ENCODE assay signal across 9 cellular contexts in the genomic region with DNA sequence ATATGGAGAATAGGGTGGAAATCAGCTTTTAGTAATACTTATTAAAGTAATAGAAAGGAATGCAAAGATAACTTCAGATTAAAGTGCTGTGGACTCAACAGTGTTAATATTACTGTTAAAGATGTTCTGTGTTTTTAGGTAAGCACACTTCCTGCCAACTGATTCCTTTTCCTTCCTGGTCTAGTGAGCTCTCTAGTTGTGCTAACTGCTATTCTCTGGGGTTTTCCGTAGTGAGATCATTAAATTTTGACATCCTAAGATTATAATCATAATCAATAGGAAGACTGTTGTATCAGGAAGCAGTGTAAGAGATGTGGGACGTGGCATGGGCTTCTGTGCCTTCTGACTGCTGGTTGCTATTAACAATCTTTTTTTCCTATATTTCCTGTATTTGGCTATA. TPM values are rescaled to one million over a fixed set of nuclear protein-coding genes. Genes with fewer than 3 reads are reported as not detected.
DNase-seq lines count a peak whose midpoint lies in the region; ATAC-seq and TF ChIP-seq lines count a peak whose summit lies in the region.
"Had no signal": no experiment of that assay in that cellular context is flagged by ENCODE, and none has a peak within 500 bp of the region (broad histone marks: within the 10 kb centered on the region; RNA-seq: fewer than 3 reads in every experiment).

No MANE protein-coding gene starts in this region.

- H3K4me3 ChIP-seq in CD8-positive, alpha-beta memory T cell (ENCODE audit: low read length), result peak overlapping the region; percentile 2
- H3K4me3 ChIP-seq in body of pancreas, result no peak overlapping the region
- peak overlapping the region; percentile 17 for H3K4me3 ChIP-seq in naive thymus-derived CD4-positive, alpha-beta T cell (ENCODE audit: low read length)

- no peaks in the 10 kb centered on the region for H3K27me3 ChIP-seq in CD8-positive, alpha-beta memory T cell (ENCODE audit: insufficient read depth, low read length, poor library complexity, severe bottlenecking)
- no peaks in the 10 kb centered on the region for H3K27me3 ChIP-seq in body of pancreas
- no peaks in the 10 kb centered on the region for H3K27me3 ChIP-seq in naive thymus-derived CD4-positive, alpha-beta T cell (ENCODE audit: control insufficient read depth in 2 of 2, insufficient read depth in 2 of 2, low read length in 2 of 2)

- peak overlapping the region; percentile 95 for H3K27ac ChIP-seq in CD8-positive, alpha-beta memory T cell (ENCODE audit: low read depth, low read length)
- peak overlapping the region in 2 of 4 donors; percentile 90 to 95 for H3K27ac ChIP-seq in body of pancreas
- H3K27ac ChIP-seq in naive thymus-derived CD4-positive, alpha-beta T cell (ENCODE audit: low read depth, low read length), result peak overlapping the region; percentile 87

- no peaks in the 10 kb centered on the region for H3K9me3 ChIP-seq in CD8-positive, alpha-beta memory T cell (ENCODE audit: low read length)
- H3K9me3 ChIP-seq in body of pancreas, result no peaks in the 10 kb centered on the region
- H3K9me3 ChIP-seq in naive thymus-derived CD4-positive, alpha-beta T cell (ENCODE audit: control insufficient read depth in 2 of 3, low read length in 3 of 3), result no peaks in the 10 kb centered on the region

- TF ChIP-seq CTCF in body of pancreas (IDR thresholded peaks at IDR 0.05), result no peak

- CTCF ChIA-PET in CD8-positive, alpha-beta memory T cell (lab: Charles Lee), result no interaction called here
- CTCF ChIA-PET in naive thymus-derived CD4-positive, alpha-beta T cell (lab: Charles Lee), result no interaction called here

- peaks cover 29% of the 10 kb centered on the region for H3K4me1 ChIP-seq in CD8-positive, alpha-beta memory T cell (ENCODE audit: insufficient read depth, low read length)
- H3K4me1 ChIP-seq in body of pancreas, result peaks cover 43% of the 10 kb centered on the region
- H3K4me1 ChIP-seq in naive thymus-derived CD4-positive, alpha-beta T cell (ENCODE audit: control insufficient read depth in 2 of 2, insufficient read depth in 2 of 2, low read length in 2 of 2), result peaks cover 18 to 21% of the 10 kb centered on the region in 2 donors

- no peaks in the 10 kb centered on the region for H3K9me3 Mint-ChIP-seq in CD8-positive, alpha-beta memory T cell
- peaks cover 0 to 2% (median 0%) of the 10 kb centered on the region in 11 donors for H3K9me3 Mint-ChIP-seq in naive thymus-derived CD4-positive, alpha-beta T cell

- H3K4me3 Mint-ChIP-seq in CD8-positive, alpha-beta memory T cell, result peak overlapping the region; percentile 71 to 97 (median 91)
- peak overlapping the region; percentile 56 to 99 (median 88) for H3K4me3 Mint-ChIP-seq in naive thymus-derived CD4-positive, alpha-beta T cell

- ATAC-seq in body of pancreas (no peak), HG02798 (IDR thresholded peaks at IDR 0.05; ENCODE audit: poor library complexity, unreplicated experiment) (no peak)
- ATAC-seq in naive thymus-derived CD4-positive, alpha-beta T cell, result peak; percentile 28

- no peaks in the 10 kb centered on the region for H3K27me3 Mint-ChIP-seq in CD8-positive, alpha-beta memory T cell
- no peaks in the 10 kb centered on the region for H3K27me3 Mint-ChIP-seq in naive thymus-derived CD4-positive, alpha-beta T cell

- peaks cover 48 to 63% (median 62%) of the 10 kb centered on the region in 3 donors for H3K4me1 Mint-ChIP-seq in CD8-positive, alpha-beta memory T cell
- H3K4me1 Mint-ChIP-seq in naive thymus-derived CD4-positive, alpha-beta T cell, result peaks cover 31 to 68% (median 52%) of the 10 kb centered on the region in 7 donors

- POLR2A ChIA-PET in CD8-positive, alpha-beta memory T cell (lab: Charles Lee), result no interaction called here
- POLR2A ChIA-PET in naive thymus-derived CD4-positive, alpha-beta T cell (lab: Charles Lee), result interaction anchor here (0.5 to 1.2 kb wide), 2 partner anchors 36 to 327 kb away, joined by 3 read pairs; no protein-coding TSS in a partner anchor

- intact Hi-C loops in body of pancreas (cut with DNase I), result no loop called here
- intact Hi-C loops in naive thymus-derived CD4-positive, alpha-beta T cell (cut with micrococcal nuclease), result loop anchor here (2.0 to 5.0 kb wide), 3 partner anchors 86 to 173 kb away; partner anchors contain the start of genes CMTR1 (in 1 of the 2) and RNF8 (in 1 of the 2)

- DNase-seq in CD8-positive, alpha-beta memory T cell, result peak in 3 of 5 donors; percentile 7 to 22 (median 12)
- peak; percentile 24 to 56 for DNase-seq in Kasumi-1 (lab: John Stamatoyannopoulos, UW)
- no peak for DNase-seq in body of pancreas
- DNase-seq in naive thymus-derived CD4-positive, alpha-beta T cell, result peak in 2 of 9 donors; percentile 16 to 50
- DNase-seq in cerebellum (ENCODE audit: low spot score), result no peak
- no peak for DNase-seq in NCI-H2227 (lab: John Stamatoyannopoulos, UW; ENCODE audit: unreplicated experiment)
- no peak for DNase-seq in C1 segment of cervical spinal cord (lab: John Stamatoyannopoulos, UW)
- DNase-seq: NCI-H2029 treated with DMSO at 0.1 percent for 48 hours had no signal

- H3K27ac Mint-ChIP-seq in CD8-positive, alpha-beta memory T cell, result peak overlapping the region; percentile 22 to 95 (median 88)
- peak overlapping the region; percentile 39 to 95 (median 82) for H3K27ac Mint-ChIP-seq in naive thymus-derived CD4-positive, alpha-beta T cell

- 18 to 19% methylated on average over 2 of the region's 2 CpGs for WGBS in body of pancreas, 2 donors

- peaks cover 0 to 14% (median 5%) of the 10 kb centered on the region in 3 donors for H3K36me3 Mint-ChIP-seq in CD8-positive, alpha-beta memory T cell
- H3K36me3 Mint-ChIP-seq in naive thymus-derived CD4-positive, alpha-beta T cell, result peaks cover 0 to 17% (median 0%) of the 10 kb centered on the region in 5 donors

- H3K36me3 ChIP-seq in CD8-positive, alpha-beta memory T cell (ENCODE audit: insufficient read depth, low read length), result no peaks in the 10 kb centered on the region
- H3K36me3 ChIP-seq in body of pancreas (replicated peaks in 1 of 2; ENCODE audit: insufficient read depth in 1 of 2, low read depth in 2 of 2), result no peaks in the 10 kb centered on the region
- H3K36me3 ChIP-seq in naive thymus-derived CD4-positive, alpha-beta T cell (ENCODE audit: control insufficient read depth in 2 of 3, insufficient read depth in 3 of 3, low read length in 3 of 3), result peaks cover 0 to 4% (median 0%) of the 10 kb centered on the region in 3 experiments

- TF ChIP-seq POLR2A in body of pancreas (IDR thresholded peaks at IDR 0.05), result peak in 2 of 3 donors; percentile 16 to 36

RNA-seq across cellular contexts. Expression of gene TMEM217, which starts 1.2 kb away (rescaled TPM):
- total RNA-seq in CD8-positive, alpha-beta memory T cell, result 1 to 10 TPM; 4.2 to 6.6 TPM
- 0.44 TPM for polyA plus RNA-seq in CD8-positive, alpha-beta memory T cell
- total RNA-seq in body of pancreas, result not detected
- 1 to 10 TPM in 2 of 5 experiments, under 1 TPM in 1, not detected in 2; 0.78 to 2.8 (median 1.6) TPM for total RNA-seq in naive thymus-derived CD4-positive, alpha-beta T cell
- polyA plus RNA-seq in naive thymus-derived CD4-positive, alpha-beta T cell, result under 1 TPM; 0.28 to 0.34 TPM
- 1.00 TPM for total RNA-seq in cerebellum

RNA-seq across cellular contexts. Expression of gene TBC1D22B, which starts 1.6 kb away (rescaled TPM):
- total RNA-seq in CD8-positive, alpha-beta memory T cell, result 10 to 100 TPM; 14.4 TPM
- polyA plus RNA-seq in CD8-positive, alpha-beta memory T cell, result 11.2 TPM
- total RNA-seq in body of pancreas, result 1 to 10 TPM; 8.0 to 8.2 TPM
- total RNA-seq in naive thymus-derived CD4-positive, alpha-beta T cell, result 10 to 100 TPM in 2 of 5 experiments, 1 to 10 TPM in 3; 8.3 to 23.5 (median 9.5) TPM
- polyA plus RNA-seq in naive thymus-derived CD4-positive, alpha-beta T cell, result 10 to 100 TPM in 1 of 2 donors, 1 to 10 TPM in 1; 7.7 to 10.7 TPM
- 8.1 TPM for total RNA-seq in cerebellum

Comparison
In these comparisons a context has a peak if more than half of its experiments do, and no peak if none do; other contexts are left out.
1. DNase-seq: peak in CD8-positive, alpha-beta memory T cell (3 of 5) and Kasumi-1 (2 of 2); none in body of pancreas (0 of 4), cerebellum (single experiment), NCI-H2227 (single experiment) and C1 segment of cervical spinal cord (0 of 14).
2. H3K4me3 ChIP-seq: peak in CD8-positive, alpha-beta memory T cell (single experiment) and naive thymus-derived CD4-positive, alpha-beta T cell (single experiment); none in body of pancreas (0 of 2).